12 cellular contexts compared by ENCODE assay signal in the genomic region with DNA sequence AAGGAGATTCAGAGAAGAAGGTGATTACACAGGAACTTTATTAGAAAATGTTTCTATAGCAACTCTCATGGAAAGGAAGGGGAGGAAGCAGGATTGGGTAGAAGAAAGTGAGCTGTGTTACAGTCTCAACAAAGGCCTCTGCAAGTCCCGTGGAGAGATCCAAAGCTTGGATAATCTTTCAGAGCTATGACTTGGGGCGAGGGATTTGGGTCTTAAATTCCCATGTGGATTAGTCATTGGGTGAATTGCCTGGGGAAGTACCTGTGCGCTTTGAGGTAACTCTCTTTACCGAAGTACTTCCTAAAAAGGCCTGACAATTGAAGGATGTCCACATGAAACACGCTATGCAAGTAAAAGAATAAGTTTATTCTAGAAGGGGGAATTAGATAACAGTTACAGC.
"Had no signal": no experiment of that assay in that cellular context is flagged by ENCODE, and none has a peak within 500 bp of the region (broad histone marks: within the 10 kb centered on the region; RNA-seq: fewer than 3 reads in every experiment).

No MANE protein-coding gene starts in this region.

- ATAC-seq: activated CD4-positive, CD25-positive, alpha-beta regulatory T cell treated with anti-CD3 and anti-CD28 coated beads, Interleukin-2, amount 50 U/mL, for 24 hours; right lobe of liver; stimulated activated naive CD8-positive, alpha-beta T cell treated with anti-CD3 and anti-CD28 coated beads, Interleukin-15, amount 100 ng/mL, for 72 hours; upper lobe of right lung had no signal

- H3K27me3 ChIP-seq: adrenal gland, right lobe of liver, upper lobe of right lung had no signal

- H3K36me3 Mint-ChIP-seq: activated naive CD4-positive, alpha-beta T cell treated with anti-CD3 and anti-CD28 coated beads, Interleukin-2, amount 10 ng/mL, durations not matched to agents 7 days and 5 days had no signal

- DNase-seq: activated naive CD4-positive, alpha-beta T cell treated with anti-CD3 and anti-CD28 coated beads, Interleukin-2, amount 10 ng/mL, durations not matched to agents 7 days and 5 days; adrenal gland; caudate nucleus; foreskin melanocyte; nephron progenitor cell; right lobe of liver; stimulated activated naive CD8-positive, alpha-beta T cell treated with anti-CD3 and anti-CD28 coated beads, Interleukin-15, amount 100 ng/mL, for 72 hours; upper lobe of right lung had no signal

- H3K9me3 ChIP-seq: adrenal gland, prostate gland, right lobe of liver, upper lobe of right lung had no signal

- H3K4me1 Mint-ChIP-seq: activated naive CD4-positive, alpha-beta T cell treated with anti-CD3 and anti-CD28 coated beads, Interleukin-2, amount 10 ng/mL, durations not matched to agents 7 days and 5 days; nephron progenitor cell; stimulated activated naive CD8-positive, alpha-beta T cell treated with anti-CD3 and anti-CD28 coated beads, Interleukin-15, amount 100 ng/mL, for 72 hours had no signal

- H3K27ac ChIP-seq: adrenal gland, prostate gland, right lobe of liver, upper lobe of right lung had no signal

- FAIRE-seq: colon had no signal

- H3K36me3 ChIP-seq: adrenal gland, prostate gland, right lobe of liver, upper lobe of right lung had no signal

- H3K4me3 Mint-ChIP-seq: activated naive CD4-positive, alpha-beta T cell treated with anti-CD3 and anti-CD28 coated beads, Interleukin-2, amount 10 ng/mL, durations not matched to agents 7 days and 5 days; nephron progenitor cell; stimulated activated naive CD8-positive, alpha-beta T cell treated with anti-CD3 and anti-CD28 coated beads, Interleukin-15, amount 100 ng/mL, for 72 hours had no signal

- H3K4me3 ChIP-seq: adrenal gland, prostate gland, right lobe of liver, upper lobe of right lung had no signal

- H3K4me1 ChIP-seq: adrenal gland, prostate gland, right lobe of liver, upper lobe of right lung had no signal

- H3K27me3 Mint-ChIP-seq: activated naive CD4-positive, alpha-beta T cell treated with anti-CD3 and anti-CD28 coated beads, Interleukin-2, amount 10 ng/mL, durations not matched to agents 7 days and 5 days; stimulated activated naive CD8-positive, alpha-beta T cell treated with anti-CD3 and anti-CD28 coated beads, Interleukin-15, amount 100 ng/mL, for 72 hours had no signal

- H3K27ac Mint-ChIP-seq: activated naive CD4-positive, alpha-beta T cell treated with anti-CD3 and anti-CD28 coated beads, Interleukin-2, amount 10 ng/mL, durations not matched to agents 7 days and 5 days; activated T-helper 2 cell treated with anti-CD3 and anti-CD28 coated beads, Interferon-gamma antibody, Interleukin-2, Interleukin-4, amounts not matched to agents 10 μg/mL and 5 μg/mL and 100 μg/mL, durations not matched to agents 14 hours and 24 hours and 36 hours; nephron progenitor cell; stimulated activated naive CD8-positive, alpha-beta T cell treated with anti-CD3 and anti-CD28 coated beads, Interleukin-15, amount 100 ng/mL, for 72 hours had no signal
